8 cellular contexts compared by ENCODE assay signal in the genomic region with DNA sequence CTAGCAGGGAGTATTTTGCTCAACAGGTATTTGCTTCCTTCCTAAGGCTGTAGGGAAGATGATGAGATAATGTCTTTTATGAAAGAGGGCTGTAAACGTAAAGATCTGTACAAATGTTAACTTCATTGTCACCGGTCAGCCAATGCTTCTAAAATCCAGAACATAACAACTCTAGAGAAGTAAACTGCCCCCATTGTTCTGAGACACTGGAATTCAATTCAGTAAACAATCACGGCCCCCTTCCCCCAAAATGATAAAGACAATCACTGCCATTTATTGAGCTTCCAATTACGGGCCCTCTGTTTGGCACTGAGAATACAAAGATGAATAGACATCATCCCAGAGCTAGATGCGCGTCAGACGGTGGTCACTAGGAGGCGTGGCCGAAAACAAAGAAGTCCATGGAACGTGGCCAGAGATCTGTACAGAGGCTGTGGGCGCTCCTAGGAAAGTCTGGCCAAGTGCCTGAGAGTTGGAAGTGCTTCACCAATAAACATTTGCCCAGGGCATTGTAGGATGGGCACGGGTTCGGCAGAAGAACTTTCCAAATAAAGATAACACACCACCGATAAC. TPM values are rescaled to one million over a fixed set of nuclear protein-coding genes. Genes with fewer than 3 reads are reported as not detected.
DNase-seq lines count a peak whose midpoint lies in the region; ATAC-seq, FAIRE-seq and TF ChIP-seq lines count a peak whose summit lies in the region.

No MANE protein-coding gene starts in this region.

- no peaks in the 10 kb centered on the region for H3K27me3 Mint-ChIP-seq in activated naive CD4-positive, alpha-beta T cell treated with anti-CD3 and anti-CD28 coated beads, Interleukin-2, amount 50 U/mL, for 24 hours
- H3K27me3 Mint-ChIP-seq in neural crest cell (ENCODE audit: low read depth), result peaks cover 3% of the 10 kb centered on the region

- H3K4me3 Mint-ChIP-seq in activated naive CD4-positive, alpha-beta T cell treated with anti-CD3 and anti-CD28 coated beads, Interleukin-2, amount 50 U/mL, for 24 hours, result peak overlapping the region; percentile 93
- H3K4me3 Mint-ChIP-seq in neural crest cell, result peak overlapping the region; percentile 96

- peak overlapping the region; percentile 99 for H3K27ac Mint-ChIP-seq in activated naive CD4-positive, alpha-beta T cell treated with anti-CD3 and anti-CD28 coated beads, Interleukin-2, amount 50 U/mL, for 24 hours
- peak overlapping the region; percentile 100 for H3K27ac Mint-ChIP-seq in neural crest cell (ENCODE audit: unreplicated experiment)

- TF ChIP-seq CTCF in neural crest cell (conservative IDR thresholded peaks at IDR 0.05), result no peak

- H3K36me3 Mint-ChIP-seq in activated naive CD4-positive, alpha-beta T cell treated with anti-CD3 and anti-CD28 coated beads, Interleukin-2, amount 50 U/mL, for 24 hours, result peaks cover 5% of the 10 kb centered on the region
- peaks cover 10% of the 10 kb centered on the region for H3K36me3 Mint-ChIP-seq in neural crest cell (ENCODE audit: low read depth)

- H3K9me3 Mint-ChIP-seq in activated naive CD4-positive, alpha-beta T cell treated with anti-CD3 and anti-CD28 coated beads, Interleukin-2, amount 50 U/mL, for 24 hours, result no peaks in the 10 kb centered on the region
- no peaks in the 10 kb centered on the region for H3K9me3 Mint-ChIP-seq in neural crest cell

- H3K4me1 Mint-ChIP-seq in activated naive CD4-positive, alpha-beta T cell treated with anti-CD3 and anti-CD28 coated beads, Interleukin-2, amount 50 U/mL, for 24 hours, result peaks cover 26% of the 10 kb centered on the region
- peaks cover 31% of the 10 kb centered on the region for H3K4me1 Mint-ChIP-seq in neural crest cell

- ATAC-seq in HG03159 (IDR thresholded peaks at IDR 0.05; ENCODE audit: unreplicated experiment), result peak; percentile 27

- DNase-seq in NCI-H524 (lab: John Stamatoyannopoulos, UW), result peak; percentile 30 to 38
- no peak for DNase-seq in NCI-H524 treated with DMSO at 0.1 percent for 48 hours (lab: John Stamatoyannopoulos, UW)
- peak; percentile 59 for DNase-seq in NCI-H774 (lab: John Stamatoyannopoulos, UW)
- peak; percentile 70 to 80 for DNase-seq in frontal cortex (ENCODE audit: low spot score in 2 of 2)
- DNase-seq in neural crest cell (ENCODE audit: low read depth, low spot score), result peak; percentile 70
- DNase-seq in NCI-H1694 treated with DMSO at 0.1 percent for 48 hours (lab: John Stamatoyannopoulos, UW), result no peak

- peak; percentile 70 for FAIRE-seq in frontal cortex (lab: Jason Lieb, UNC)

RNA-seq across cellular contexts. Expression of gene TMEM258, which starts 0.6 kb away (rescaled TPM):
- 62.4 TPM for total RNA-seq in frontal cortex
- total RNA-seq in neural crest cell, result 162 and 174 TPM in 2 replicates

RNA-seq across cellular contexts. Expression of gene FEN1, which starts 0.9 kb away (rescaled TPM):
- total RNA-seq in frontal cortex (15.9 TPM), neural crest cell (99.6 TPM in 2 replicates)

RNA-seq across cellular contexts. Expression of gene FADS1, which starts 25.0 kb away (rescaled TPM):
- total RNA-seq in frontal cortex, result 81.9 TPM
- total RNA-seq in neural crest cell, result 245 and 248 TPM in 2 replicates

RNA-seq across cellular contexts. Expression of gene FADS2, which starts 36.3 kb away (rescaled TPM):
- 121 TPM for total RNA-seq in frontal cortex
- total RNA-seq in neural crest cell, result 939 and 976 TPM in 2 replicates

RNA-seq across cellular contexts. Expression of gene MYRF, which starts 39.4 kb away (rescaled TPM):
- total RNA-seq in frontal cortex (0.82 TPM), neural crest cell (3.5 and 3.9 TPM in 2 replicates)

Comparison
In these comparisons a context has a peak if more than half of its experiments do, and no peak if none do; other contexts are left out.
1. DNase-seq: peak in NCI-H524 (2 of 2), NCI-H774 (single experiment), frontal cortex (2 of 2) and neural crest cell (single experiment); none in NCI-H524 treated with DMSO at 0.1 percent for 48 hours (single experiment) and NCI-H1694 treated with DMSO at 0.1 percent for 48 hours (single experiment).